In the genomic region with DNA sequence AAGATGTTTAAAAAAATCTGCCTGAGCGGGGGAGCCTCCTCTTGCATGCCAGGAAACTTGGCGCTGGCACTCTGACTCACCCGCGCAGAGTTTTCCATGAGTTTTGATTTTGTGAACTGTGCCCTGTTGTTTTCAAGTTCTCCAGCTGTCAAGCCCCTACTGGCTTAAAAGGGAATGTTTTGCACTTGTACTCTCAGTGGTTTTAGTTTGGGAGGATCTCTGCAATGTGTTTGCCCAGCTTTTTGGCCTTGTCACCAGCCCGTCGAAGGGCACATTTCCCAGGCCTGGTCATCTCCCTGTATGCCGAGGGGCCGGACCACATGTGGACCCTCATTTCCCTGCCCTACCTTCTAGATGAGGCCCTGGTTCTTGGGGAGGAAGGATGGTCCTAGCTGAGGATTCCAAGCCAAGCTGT, we compare ENCODE assay signal across 8 cellular contexts. TPM values are rescaled to one million over a fixed set of nuclear protein-coding genes. Genes with fewer than 3 reads are reported as not detected.
DNase-seq lines count a peak whose midpoint lies in the region; ATAC-seq and TF ChIP-seq lines count a peak whose summit lies in the region.

No MANE protein-coding gene starts in this region.

- TF ChIP-seq CTCF in Peyer's patch (IDR thresholded peaks at IDR 0.05): peak in 5 of 6 experiments; percentile 16 to 46 (median 29)
- peak; percentile 67 to 75 for TF ChIP-seq CTCF in fibroblast of lung (conservative IDR thresholded peaks at IDR 0.05 in 1 of 2, IDR thresholded peaks at IDR 0.05 in 1 of 2; ENCODE audit: low read depth in 1 of 2, low read length in 2 of 2)

- no peak overlapping the region for H3K4me3 Mint-ChIP-seq in effector memory CD8-positive, alpha-beta T cell

- H3K36me3 ChIP-seq in Peyer's patch: peaks cover 0 to 7% (median 0%) of the 10 kb centered on the region in 3 donors
- H3K36me3 ChIP-seq in fibroblast of lung (ENCODE audit: control insufficient read depth, insufficient read depth, low read length): peaks cover 24% of the 10 kb centered on the region

- H3K27ac ChIP-seq in Peyer's patch (peak overlapping the region in 3 of 4 donors; percentile 46 to 96 (median 49)), fibroblast of lung (ENCODE audit: insufficient read depth, low read length) (peak overlapping the region; percentile 50)

- H3K9ac ChIP-seq in fibroblast of lung (ENCODE audit: insufficient read depth, low read length): no peak overlapping the region

- H3K9me3 ChIP-seq in Peyer's patch: no peaks in the 10 kb centered on the region
- H3K9me3 ChIP-seq in fibroblast of lung (ENCODE audit: control insufficient read depth, insufficient read depth, low read depth, low read length): no peaks in the 10 kb centered on the region

- H4K20me1 ChIP-seq in fibroblast of lung (ENCODE audit: control insufficient read depth, extremely low read depth, insufficient read depth, low read length): no peaks in the 10 kb centered on the region

- no peaks in the 10 kb centered on the region for H3K9me3 Mint-ChIP-seq in effector memory CD8-positive, alpha-beta T cell

- peaks cover 25 to 67% of the 10 kb centered on the region in 2 donors for H3K27me3 Mint-ChIP-seq in effector memory CD8-positive, alpha-beta T cell

- no peak overlapping the region for H3K4me2 ChIP-seq in fibroblast of lung (ENCODE audit: extremely low read depth, insufficient read depth, low read length)

- no peak overlapping the region for H3K27ac Mint-ChIP-seq in effector memory CD8-positive, alpha-beta T cell

- H3K4me1 ChIP-seq in Peyer's patch: peaks cover 0 to 24% (median 0%) of the 10 kb centered on the region in 4 donors
- H3K4me1 ChIP-seq in fibroblast of lung (ENCODE audit: control insufficient read depth, extremely low read depth, insufficient read depth, low read length): peaks cover 24% of the 10 kb centered on the region

- H3K79me2 ChIP-seq in fibroblast of lung (ENCODE audit: control insufficient read depth, insufficient read depth, low read length): peaks cover 7% of the 10 kb centered on the region

- H2AFZ ChIP-seq in fibroblast of lung (ENCODE audit: low read length): no peak overlapping the region

- DNase-seq in EH (ENCODE audit: low read depth): peak; percentile 87
- DNase-seq in Peyer's patch: peak in 2 of 3 donors; percentile 45 to 49
- DNase-seq in fibroblast of lung (ENCODE audit: low read depth in 2 of 2): peak; percentile 84 to 90
- DNase-seq in pons (ENCODE audit: low spot score): peak; percentile 11
- no peak for DNase-seq in effector memory CD8-positive, alpha-beta T cell
- no peak for DNase-seq in activated CD4-positive, alpha-beta T cell treated with anti-CD3 and anti-CD28 coated beads for 48 hours
- DNase-seq in NOMO-1 (lab: John Stamatoyannopoulos, UW; ENCODE audit: unreplicated experiment in 2 of 2): no peak
- no peak for DNase-seq in GM19238 (ENCODE audit: insufficient read length, low spot score)

- TF ChIP-seq POLR2A in Peyer's patch (IDR thresholded peaks at IDR 0.05): no peak

- no peak overlapping the region for H3K4me3 ChIP-seq in Peyer's patch
- no peak overlapping the region for H3K4me3 ChIP-seq in fibroblast of lung (replicated peaks in 1 of 4; ENCODE audit: control extremely low read depth in 1 of 4, insufficient read depth in 1 of 4, low read depth in 3 of 4, low read length in 4 of 4)

- H3K36me3 Mint-ChIP-seq in effector memory CD8-positive, alpha-beta T cell (ENCODE audit: insufficient read depth): peaks cover 2% of the 10 kb centered on the region

- peaks cover 4 to 10% of the 10 kb centered on the region in 2 donors for H3K4me1 Mint-ChIP-seq in effector memory CD8-positive, alpha-beta T cell (ENCODE audit: low read depth in 2 of 2)

- H3K27me3 ChIP-seq in Peyer's patch (no peaks in the 10 kb centered on the region), fibroblast of lung (ENCODE audit: control insufficient read depth, insufficient read depth, low read length) (no peaks in the 10 kb centered on the region)

- no peak for ATAC-seq in effector memory CD8-positive, alpha-beta T cell (replicated peaks)

RNA-seq across cellular contexts. Expression of a gene that starts 12.2 kb away (rescaled TPM):
- 10 to 100 TPM in 1 of 4 donors, 1 to 10 TPM in 3; 4.2 to 21.9 (median 5.2) TPM for total RNA-seq in Peyer's patch
- total RNA-seq in fibroblast of lung: 63.9 and 84.2 TPM in 2 replicates
- 47.5 and 88.1 TPM in 2 replicates for polyA plus RNA-seq in fibroblast of lung
- polyA plus RNA-seq in fibroblast of lung (2012): 87.8 and 142 TPM in 2 replicates
- 84.7 and 165 TPM in 2 replicates for polyA minus RNA-seq in fibroblast of lung (ENCODE audit: low replicate concordance)

RNA-seq across cellular contexts. Expression of a gene that starts 20.1 kb away (rescaled TPM):
- total RNA-seq in Peyer's patch: not detected
- total RNA-seq in fibroblast of lung: not detected in 2 replicates
- not detected in 2 replicates for polyA plus RNA-seq in fibroblast of lung
- not detected in 2 replicates for polyA plus RNA-seq in fibroblast of lung (2012)
- polyA minus RNA-seq in fibroblast of lung (ENCODE audit: low replicate concordance): 2.3 TPM in 1 of 2 replicates, not detected in the other

RNA-seq across cellular contexts. Expression of a gene that starts 47.9 kb away (rescaled TPM):
- total RNA-seq in Peyer's patch (10 to 100 TPM; 22.4 to 42.5 (median 33.0) TPM), fibroblast of lung (8.7 and 11.7 TPM in 2 replicates)
- 7.7 and 9.7 TPM in 2 replicates for polyA plus RNA-seq in fibroblast of lung
- 7.1 and 9.9 TPM in 2 replicates for polyA plus RNA-seq in fibroblast of lung (2012)
- 24.2 and 31.8 TPM in 2 replicates for polyA minus RNA-seq in fibroblast of lung (ENCODE audit: low replicate concordance)

Comparison
In these comparisons a context has a peak if more than half of its experiments do, and no peak if none do; other contexts are left out.
1. DNase-seq: peak in EH (single experiment), Peyer's patch (2 of 3), fibroblast of lung (2 of 2) and pons (single experiment); none in effector memory CD8-positive, alpha-beta T cell (0 of 3), activated CD4-positive, alpha-beta T cell treated with anti-CD3 and anti-CD28 coated beads for 48 hours (single experiment), NOMO-1 (0 of 2) and GM19238 (single experiment).